In the genomic region with DNA sequence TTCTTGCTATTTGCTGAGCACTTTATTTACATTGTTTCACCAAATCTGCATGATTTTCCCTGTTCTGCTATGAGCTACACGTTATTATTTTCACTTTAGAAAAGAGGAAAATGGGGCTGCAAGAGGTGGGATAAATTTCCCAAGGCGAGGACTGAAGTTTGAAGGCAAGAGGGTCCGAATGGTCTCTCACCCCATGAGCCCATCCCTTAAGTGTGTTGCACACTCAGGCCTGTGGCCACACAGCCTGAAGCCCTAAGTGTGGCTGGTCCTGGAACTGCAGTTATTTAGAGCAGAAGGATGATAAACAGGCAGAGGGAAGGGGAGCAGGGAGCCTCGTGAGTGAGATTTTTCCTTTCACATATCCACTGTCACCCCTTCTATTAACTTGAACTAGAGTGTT, we compare ENCODE assay signal across 1 cellular context.
TF ChIP-seq lines count a peak whose summit lies in the region.

No MANE protein-coding gene starts in this region.

TF ChIP-seq in H1, 55 proteins besides CTCF, POLR2A, EP300 and RAD21:
- TF ChIP-seq JUN (IDR thresholded peaks at IDR 0.05; ENCODE audit: low read depth, low read length) (no peak), TEAD4 (IDR thresholded peaks at IDR 0.05; ENCODE audit: low read depth, low read length) (no peak), CBX8 (IDR thresholded peaks at IDR 0.05; ENCODE audit: borderline replicate concordance, low read depth, low read length) (no peak), YY1 (IDR thresholded peaks at IDR 0.05; ENCODE audit: low read depth, low read length) (no peak)
TF ChIP-seq in H1: peak in this region for 0.
